In the genomic region with DNA sequence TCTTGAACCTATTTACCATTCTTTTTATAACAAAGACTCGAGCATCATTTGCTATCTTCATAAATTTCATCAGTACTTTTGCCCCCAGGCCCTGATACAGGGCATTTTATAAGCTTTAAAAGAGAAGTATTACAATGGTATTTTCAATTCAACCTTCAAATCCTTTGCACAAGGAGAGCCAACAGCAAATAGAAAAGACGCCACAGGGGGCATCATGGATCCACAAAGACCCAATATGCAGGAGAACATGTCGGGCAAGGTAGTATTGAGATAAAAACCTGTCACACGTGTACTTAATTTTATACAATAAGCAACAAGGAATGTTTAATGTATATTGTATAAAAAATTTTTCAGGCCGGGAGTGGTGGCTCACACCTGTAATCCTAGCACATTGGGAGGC, we compare ENCODE assay signal across 13 cellular contexts. TPM values are rescaled to one million over a fixed set of nuclear protein-coding genes. Genes with fewer than 3 reads are reported as not detected.
DNase-seq lines count a peak whose midpoint lies in the region; ATAC-seq and TF ChIP-seq lines count a peak whose summit lies in the region.
"Had no signal": no experiment of that assay in that cellular context is flagged by ENCODE, and none has a peak within 500 bp of the region (broad histone marks: within the 10 kb centered on the region; RNA-seq: fewer than 3 reads in every experiment).

No MANE protein-coding gene starts in this region.

- H4K20me1 ChIP-seq in BLaER1 treated with 17β-estradiol and CSF1 and Interleukin-3, amounts not matched to agents 10 nM and 100 nM = peaks cover 0 to 57% (median 9%) of the 10 kb centered on the region in 11 experiments; a peak in 12 of 22 replicates
- H4K20me1 ChIP-seq in Karpas-422 (ENCODE audit: insufficient read depth, low read depth, low read length) = no peaks in the 10 kb centered on the region

- H3K9me3 Mint-ChIP-seq in glutamatergic neuron (ENCODE audit: unreplicated experiment) = peaks cover 2% of the 10 kb centered on the region

- peak overlapping the region; percentile 73 to 90 (median 81); a peak in 20 of 22 replicates for H3K27ac ChIP-seq in BLaER1 treated with 17β-estradiol and CSF1 and Interleukin-3, amounts not matched to agents 10 nM and 100 nM
- H3K27ac ChIP-seq in Karpas-422 (ENCODE audit: low read length) = peak overlapping the region; percentile 44
- peak overlapping the region in 31 of 59 donors; percentile 1 to 78 (median 36) for H3K27ac ChIP-seq in dorsolateral prefrontal cortex
- H3K27ac ChIP-seq: SJCRH30 had no signal

- H3K4me3 ChIP-seq in BLaER1 treated with 17β-estradiol and CSF1 and Interleukin-3, amounts not matched to agents 10 nM and 100 nM = no peak overlapping the region
- no peak overlapping the region for H3K4me3 ChIP-seq in Karpas-422 (ENCODE audit: low read length)
- H3K4me3 ChIP-seq in dorsolateral prefrontal cortex = no peak overlapping the region
- no peak overlapping the region for H3K4me3 ChIP-seq in retinal pigment epithelial cell (ENCODE audit: low read length)
- H3K4me3 ChIP-seq: SJCRH30 had no signal

- no peak for DNase-seq in Karpas-422
- no peak for DNase-seq in dorsolateral prefrontal cortex
- no peak for DNase-seq in retinal pigment epithelial cell (ENCODE audit: low read depth)
- no peak for DNase-seq in NCI-H446 treated with DMSO at 0.1 percent for 48 hours (lab: John Stamatoyannopoulos, UW)
- DNase-seq in glutamatergic neuron = no peak
- no peak for DNase-seq in Kasumi-1 (lab: John Stamatoyannopoulos, UW)
- DNase-seq: activated CD8-positive, alpha-beta memory T cell treated with anti-CD3 and anti-CD28 coated beads, Interleukin-2, amount 50 U/mL, for 4 hours; NCI-H1417; SJCRH30; stimulated activated CD4-positive, alpha-beta T cell treated with anti-CD3 and anti-CD28 coated beads, Interleukin-15, amount 100 ng/mL, for 24 hours had no signal

- H3K4me1 Mint-ChIP-seq in glutamatergic neuron (ENCODE audit: low read depth, unreplicated experiment) = peaks cover 17% of the 10 kb centered on the region

- no peak for ATAC-seq in HG03469 (IDR thresholded peaks at IDR 0.05; ENCODE audit: unreplicated experiment)

- H3K36me3 Mint-ChIP-seq in glutamatergic neuron (ENCODE audit: unreplicated experiment) = no peaks in the 10 kb centered on the region

- H2AFZ ChIP-seq in Karpas-422 (ENCODE audit: low read length) = no peak overlapping the region

- H3K4me1 ChIP-seq in BLaER1 treated with 17β-estradiol and CSF1 and Interleukin-3, amounts not matched to agents 10 nM and 100 nM = peaks cover 96 to 100% (median 100%) of the 10 kb centered on the region in 10 experiments
- H3K4me1 ChIP-seq in Karpas-422 (ENCODE audit: low read length) = peaks cover 90% of the 10 kb centered on the region

- intact Hi-C loops in dorsolateral prefrontal cortex (cut with DNase I) = no loop called here

- no peak overlapping the region for H3K27ac Mint-ChIP-seq in glutamatergic neuron (ENCODE audit: unreplicated experiment)

- 0 out of 22 replicates have a peak, but pooled peaks cover 0 to 6% (median 0%) of the 10 kb centered on the region in 11 experiments for H3K9me3 ChIP-seq in BLaER1 treated with 17β-estradiol and CSF1 and Interleukin-3, amounts not matched to agents 10 nM and 100 nM (replicated peaks in 1 of 11)
- H3K9me3 ChIP-seq in Karpas-422 (ENCODE audit: low read length) = no peaks in the 10 kb centered on the region
- H3K9me3 ChIP-seq: SJCRH30 had no signal

- H3K4me3 Mint-ChIP-seq in glutamatergic neuron (ENCODE audit: unreplicated experiment) = no peak overlapping the region

- peaks cover 3% of the 10 kb centered on the region for H3K27me3 Mint-ChIP-seq in glutamatergic neuron (ENCODE audit: unreplicated experiment)

- TF ChIP-seq CTCF in dorsolateral prefrontal cortex (IDR thresholded peaks at IDR 0.05 in 54 of 56, conservative IDR thresholded peaks at IDR 0.05 in 2 of 56; ENCODE audit: low read depth in 1 of 56, partially characterized antibody in 56 of 56) (peak in 5 of 56 donors; percentile 5 to 17 (median 12)), retinal pigment epithelial cell (conservative IDR thresholded peaks at IDR 0.05; ENCODE audit: low read depth, low read length) (peak; percentile 7), glutamatergic neuron (IDR thresholded peaks at IDR 0.05; ENCODE audit: partially characterized antibody, unreplicated experiment) (no peak)

- H3K79me2 ChIP-seq in Karpas-422 (ENCODE audit: low read length) = peaks cover 94% of the 10 kb centered on the region

- no peaks in the 10 kb centered on the region for H3K27me3 ChIP-seq in BLaER1 treated with 17β-estradiol and CSF1 and Interleukin-3, amounts not matched to agents 10 nM and 100 nM
- H3K27me3 ChIP-seq in Karpas-422 (ENCODE audit: low read length) = no peaks in the 10 kb centered on the region
- no peaks in the 10 kb centered on the region for H3K27me3 ChIP-seq in dorsolateral prefrontal cortex
- H3K27me3 ChIP-seq: SJCRH30 had no signal

- peak overlapping the region; percentile 77 to 98 (median 90) for H3K4me2 ChIP-seq in BLaER1 treated with 17β-estradiol and CSF1 and Interleukin-3, amounts not matched to agents 10 nM and 100 nM
- H3K4me2 ChIP-seq in Karpas-422 (ENCODE audit: low read depth, low read length, poor library complexity, severe bottlenecking) = no peak overlapping the region

- H3K9me2 ChIP-seq in Karpas-422 (replicated peaks; ENCODE audit: insufficient read depth, low read length) = no peaks in the 10 kb centered on the region

- peaks cover 11 to 67% (median 51%) of the 10 kb centered on the region in 11 experiments; a peak in 20 of 22 replicates for H3K36me3 ChIP-seq in BLaER1 treated with 17β-estradiol and CSF1 and Interleukin-3, amounts not matched to agents 10 nM and 100 nM
- H3K36me3 ChIP-seq in Karpas-422 (ENCODE audit: insufficient read depth, low read length) = peaks cover 32% of the 10 kb centered on the region; the same call in 1 of the 2 replicates
- H3K36me3 ChIP-seq: SJCRH30 had no signal

- peak overlapping the region in 7 of 11 experiments; percentile 16 to 73 (median 53); a peak in 6 of 22 replicates for H3K9ac ChIP-seq in BLaER1 treated with 17β-estradiol and CSF1 and Interleukin-3, amounts not matched to agents 10 nM and 100 nM
- H3K9ac ChIP-seq in Karpas-422 (ENCODE audit: low read length) = no peak overlapping the region

RNA-seq across cellular contexts. Expression of a gene that starts 10.2 kb away (rescaled TPM):
- 7.6 and 12.0 TPM in 2 replicates for total RNA-seq in Karpas-422 (2014; rRNA removed; shearing (Covaris generic); ENCODE audit: low replicate concordance)
- 10 to 100 TPM in 53 of 120 experiments, 1 to 10 TPM in 67; 5.4 to 21.7 (median 9.8) TPM for total RNA-seq in dorsolateral prefrontal cortex
- total RNA-seq in glutamatergic neuron (ENCODE audit: unreplicated experiment) = 5.7 TPM

RNA-seq across cellular contexts. Expression of a gene that starts 44.7 kb away (rescaled TPM):
- not detected in 2 replicates for total RNA-seq in Karpas-422 (2014; rRNA removed; shearing (Covaris generic); ENCODE audit: low replicate concordance)
- total RNA-seq in dorsolateral prefrontal cortex (under 1 TPM in 9 of 120 experiments, not detected in 111; 0.26 to 0.63 (median 0.35) TPM), glutamatergic neuron (ENCODE audit: unreplicated experiment) (not detected)
- total RNA-seq: urinary bladder had no signal
